1 cellular context compared by ENCODE assay signal in the genomic region with DNA sequence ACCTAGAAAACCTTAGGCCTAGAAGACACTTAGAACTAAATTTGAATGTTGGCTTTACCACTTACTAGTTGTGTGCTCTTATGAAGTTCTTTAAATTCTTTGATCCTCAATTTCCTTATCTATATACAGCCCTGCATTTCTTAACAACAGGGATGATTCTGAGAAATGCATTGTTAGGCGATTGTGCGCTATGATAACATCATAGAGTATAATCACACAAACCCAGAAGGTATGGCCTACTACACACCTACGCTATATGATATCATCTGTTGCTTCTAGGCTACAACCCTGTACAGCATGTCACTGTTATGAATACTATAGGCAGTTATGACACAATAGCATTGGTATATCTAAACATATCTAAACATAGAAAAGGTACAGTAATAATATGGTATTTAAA.
TF ChIP-seq lines count a peak whose summit lies in the region.

No MANE protein-coding gene starts in this region.

TF ChIP-seq in K562, 482 proteins besides CTCF, POLR2A, EP300 and RAD21 (continued from another document and continues in another):
- TF ChIP-seq ZBTB11 (CRISPR knock-in tag; IDR thresholded peaks at IDR 0.05), result 0 out of 6 replicates have a peak, but pooled peaks of 1 of the 3 experiments have one; percentile 36
- TF ChIP-seq KDM1A (IDR thresholded peaks at IDR 0.05), result 0 out of 4 replicates have a peak, but pooled peaks of 1 of the 2 experiments have one; percentile 18
- TF ChIP-seq TCF3 (CRISPR knock-in tag; IDR thresholded peaks at IDR 0.05), result peak; percentile 66
- TF ChIP-seq TEAD4 (IDR thresholded peaks at IDR 0.05; ENCODE audit: low read length), result peak; percentile 92
- TF ChIP-seq TEAD4 (CRISPR knock-in tag; IDR thresholded peaks at IDR 0.05; ENCODE audit: borderline replicate concordance), result no peak
- peak; percentile 79 for TF ChIP-seq ZEB2 (IDR thresholded peaks at IDR 0.05)
- 0 out of 2 replicates have a peak, but pooled peaks have one; percentile 52 for TF ChIP-seq ARID3A (IDR thresholded peaks at IDR 0.05; ENCODE audit: borderline replicate concordance, low read depth, low read length)
- TF ChIP-seq CEBPB (tag; IDR thresholded peaks at IDR 0.05), result 0 out of 2 replicates have a peak, but pooled peaks have one; percentile 37
- TF ChIP-seq STAT5A (IDR thresholded peaks at IDR 0.05; ENCODE audit: borderline replicate concordance, low read length), result peak; percentile 78
- TF ChIP-seq MYNN (IDR thresholded peaks at IDR 0.05), result no peak
- TF ChIP-seq MYNN (CRISPR knock-in tag; IDR thresholded peaks at IDR 0.05), result no peak
- no peak for TF ChIP-seq ZNF444 (CRISPR knock-in tag; IDR thresholded peaks at IDR 0.05)
- no peak for TF ChIP-seq MYBL2 (IDR thresholded peaks at IDR 0.05; ENCODE audit: low read depth)
- no peak for TF ChIP-seq MYBL2 (CRISPR knock-in tag; IDR thresholded peaks at IDR 0.05; ENCODE audit: borderline replicate concordance)
- peak; percentile 97 for TF ChIP-seq SOX6 (IDR thresholded peaks at IDR 0.05)
- TF ChIP-seq, protein P1, sequence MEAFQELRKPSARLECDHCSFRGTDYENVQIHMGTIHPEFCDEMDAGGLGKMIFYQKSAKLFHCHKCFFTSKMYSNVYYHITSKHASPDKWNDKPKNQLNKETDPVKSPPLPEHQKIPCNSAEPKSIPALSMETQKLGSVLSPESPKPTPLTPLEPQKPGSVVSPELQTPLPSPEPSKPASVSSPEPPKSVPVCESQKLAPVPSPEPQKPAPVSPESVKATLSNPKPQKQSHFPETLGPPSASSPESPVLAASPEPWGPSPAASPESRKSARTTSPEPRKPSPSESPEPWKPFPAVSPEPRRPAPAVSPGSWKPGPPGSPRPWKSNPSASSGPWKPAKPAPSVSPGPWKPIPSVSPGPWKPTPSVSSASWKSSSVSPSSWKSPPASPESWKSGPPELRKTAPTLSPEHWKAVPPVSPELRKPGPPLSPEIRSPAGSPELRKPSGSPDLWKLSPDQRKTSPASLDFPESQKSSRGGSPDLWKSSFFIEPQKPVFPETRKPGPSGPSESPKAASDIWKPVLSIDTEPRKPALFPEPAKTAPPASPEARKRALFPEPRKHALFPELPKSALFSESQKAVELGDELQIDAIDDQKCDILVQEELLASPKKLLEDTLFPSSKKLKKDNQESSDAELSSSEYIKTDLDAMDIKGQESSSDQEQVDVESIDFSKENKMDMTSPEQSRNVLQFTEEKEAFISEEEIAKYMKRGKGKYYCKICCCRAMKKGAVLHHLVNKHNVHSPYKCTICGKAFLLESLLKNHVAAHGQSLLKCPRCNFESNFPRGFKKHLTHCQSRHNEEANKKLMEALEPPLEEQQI (IDR thresholded peaks at IDR 0.05), result 0 out of 2 replicates have a peak, but pooled peaks have one; percentile 47
- TF ChIP-seq ATF7 (IDR thresholded peaks at IDR 0.05), result peak; percentile 20; the same call in 1 of the 2 replicates
- peak; percentile 68 for TF ChIP-seq NCOR1 (IDR thresholded peaks at IDR 0.05)
- peak; percentile 25; the same call in 1 of the 2 replicates for TF ChIP-seq CTBP1 (IDR thresholded peaks at IDR 0.05; ENCODE audit: borderline replicate concordance)
- peak; percentile 87 for TF ChIP-seq EGR1 (conservative IDR thresholded peaks at IDR 0.05)
- no peak for TF ChIP-seq SMC3 (conservative IDR thresholded peaks at IDR 0.05; ENCODE audit: insufficient read depth, low read depth, low read length)
- TF ChIP-seq GATAD2B (IDR thresholded peaks at IDR 0.05; ENCODE audit: borderline replicate concordance), result peak; percentile 74
- peak; percentile 32; the same call in 1 of the 2 replicates for TF ChIP-seq FOXM1 (IDR thresholded peaks at IDR 0.05; ENCODE audit: low read depth)
- no peak for TF ChIP-seq FOXM1 (CRISPR knock-in tag; IDR thresholded peaks at IDR 0.05; ENCODE audit: low read depth)
- peak; percentile 80 for TF ChIP-seq CBFA2T2 (conservative IDR thresholded peaks at IDR 0.05)
- no peak for TF ChIP-seq ESRRB (CRISPR knock-in tag; IDR thresholded peaks at IDR 0.05; ENCODE audit: borderline replicate concordance)
- TF ChIP-seq HMBOX1 (IDR thresholded peaks at IDR 0.05), result peak; percentile 76; the same call in 1 of the 2 replicates
- peak; percentile 59; the same call in 1 of the 2 replicates for TF ChIP-seq JUND (IDR thresholded peaks at IDR 0.05; ENCODE audit: borderline replicate concordance, low read depth, low read length)
- TF ChIP-seq JUND (tag; IDR thresholded peaks at IDR 0.05; ENCODE audit: borderline replicate concordance, low read depth, low read length), result peak; percentile 36; the same call in 1 of the 3 replicates
- peak; percentile 89 for TF ChIP-seq CBFA2T3 (IDR thresholded peaks at IDR 0.05)
- TF ChIP-seq, protein P2, sequence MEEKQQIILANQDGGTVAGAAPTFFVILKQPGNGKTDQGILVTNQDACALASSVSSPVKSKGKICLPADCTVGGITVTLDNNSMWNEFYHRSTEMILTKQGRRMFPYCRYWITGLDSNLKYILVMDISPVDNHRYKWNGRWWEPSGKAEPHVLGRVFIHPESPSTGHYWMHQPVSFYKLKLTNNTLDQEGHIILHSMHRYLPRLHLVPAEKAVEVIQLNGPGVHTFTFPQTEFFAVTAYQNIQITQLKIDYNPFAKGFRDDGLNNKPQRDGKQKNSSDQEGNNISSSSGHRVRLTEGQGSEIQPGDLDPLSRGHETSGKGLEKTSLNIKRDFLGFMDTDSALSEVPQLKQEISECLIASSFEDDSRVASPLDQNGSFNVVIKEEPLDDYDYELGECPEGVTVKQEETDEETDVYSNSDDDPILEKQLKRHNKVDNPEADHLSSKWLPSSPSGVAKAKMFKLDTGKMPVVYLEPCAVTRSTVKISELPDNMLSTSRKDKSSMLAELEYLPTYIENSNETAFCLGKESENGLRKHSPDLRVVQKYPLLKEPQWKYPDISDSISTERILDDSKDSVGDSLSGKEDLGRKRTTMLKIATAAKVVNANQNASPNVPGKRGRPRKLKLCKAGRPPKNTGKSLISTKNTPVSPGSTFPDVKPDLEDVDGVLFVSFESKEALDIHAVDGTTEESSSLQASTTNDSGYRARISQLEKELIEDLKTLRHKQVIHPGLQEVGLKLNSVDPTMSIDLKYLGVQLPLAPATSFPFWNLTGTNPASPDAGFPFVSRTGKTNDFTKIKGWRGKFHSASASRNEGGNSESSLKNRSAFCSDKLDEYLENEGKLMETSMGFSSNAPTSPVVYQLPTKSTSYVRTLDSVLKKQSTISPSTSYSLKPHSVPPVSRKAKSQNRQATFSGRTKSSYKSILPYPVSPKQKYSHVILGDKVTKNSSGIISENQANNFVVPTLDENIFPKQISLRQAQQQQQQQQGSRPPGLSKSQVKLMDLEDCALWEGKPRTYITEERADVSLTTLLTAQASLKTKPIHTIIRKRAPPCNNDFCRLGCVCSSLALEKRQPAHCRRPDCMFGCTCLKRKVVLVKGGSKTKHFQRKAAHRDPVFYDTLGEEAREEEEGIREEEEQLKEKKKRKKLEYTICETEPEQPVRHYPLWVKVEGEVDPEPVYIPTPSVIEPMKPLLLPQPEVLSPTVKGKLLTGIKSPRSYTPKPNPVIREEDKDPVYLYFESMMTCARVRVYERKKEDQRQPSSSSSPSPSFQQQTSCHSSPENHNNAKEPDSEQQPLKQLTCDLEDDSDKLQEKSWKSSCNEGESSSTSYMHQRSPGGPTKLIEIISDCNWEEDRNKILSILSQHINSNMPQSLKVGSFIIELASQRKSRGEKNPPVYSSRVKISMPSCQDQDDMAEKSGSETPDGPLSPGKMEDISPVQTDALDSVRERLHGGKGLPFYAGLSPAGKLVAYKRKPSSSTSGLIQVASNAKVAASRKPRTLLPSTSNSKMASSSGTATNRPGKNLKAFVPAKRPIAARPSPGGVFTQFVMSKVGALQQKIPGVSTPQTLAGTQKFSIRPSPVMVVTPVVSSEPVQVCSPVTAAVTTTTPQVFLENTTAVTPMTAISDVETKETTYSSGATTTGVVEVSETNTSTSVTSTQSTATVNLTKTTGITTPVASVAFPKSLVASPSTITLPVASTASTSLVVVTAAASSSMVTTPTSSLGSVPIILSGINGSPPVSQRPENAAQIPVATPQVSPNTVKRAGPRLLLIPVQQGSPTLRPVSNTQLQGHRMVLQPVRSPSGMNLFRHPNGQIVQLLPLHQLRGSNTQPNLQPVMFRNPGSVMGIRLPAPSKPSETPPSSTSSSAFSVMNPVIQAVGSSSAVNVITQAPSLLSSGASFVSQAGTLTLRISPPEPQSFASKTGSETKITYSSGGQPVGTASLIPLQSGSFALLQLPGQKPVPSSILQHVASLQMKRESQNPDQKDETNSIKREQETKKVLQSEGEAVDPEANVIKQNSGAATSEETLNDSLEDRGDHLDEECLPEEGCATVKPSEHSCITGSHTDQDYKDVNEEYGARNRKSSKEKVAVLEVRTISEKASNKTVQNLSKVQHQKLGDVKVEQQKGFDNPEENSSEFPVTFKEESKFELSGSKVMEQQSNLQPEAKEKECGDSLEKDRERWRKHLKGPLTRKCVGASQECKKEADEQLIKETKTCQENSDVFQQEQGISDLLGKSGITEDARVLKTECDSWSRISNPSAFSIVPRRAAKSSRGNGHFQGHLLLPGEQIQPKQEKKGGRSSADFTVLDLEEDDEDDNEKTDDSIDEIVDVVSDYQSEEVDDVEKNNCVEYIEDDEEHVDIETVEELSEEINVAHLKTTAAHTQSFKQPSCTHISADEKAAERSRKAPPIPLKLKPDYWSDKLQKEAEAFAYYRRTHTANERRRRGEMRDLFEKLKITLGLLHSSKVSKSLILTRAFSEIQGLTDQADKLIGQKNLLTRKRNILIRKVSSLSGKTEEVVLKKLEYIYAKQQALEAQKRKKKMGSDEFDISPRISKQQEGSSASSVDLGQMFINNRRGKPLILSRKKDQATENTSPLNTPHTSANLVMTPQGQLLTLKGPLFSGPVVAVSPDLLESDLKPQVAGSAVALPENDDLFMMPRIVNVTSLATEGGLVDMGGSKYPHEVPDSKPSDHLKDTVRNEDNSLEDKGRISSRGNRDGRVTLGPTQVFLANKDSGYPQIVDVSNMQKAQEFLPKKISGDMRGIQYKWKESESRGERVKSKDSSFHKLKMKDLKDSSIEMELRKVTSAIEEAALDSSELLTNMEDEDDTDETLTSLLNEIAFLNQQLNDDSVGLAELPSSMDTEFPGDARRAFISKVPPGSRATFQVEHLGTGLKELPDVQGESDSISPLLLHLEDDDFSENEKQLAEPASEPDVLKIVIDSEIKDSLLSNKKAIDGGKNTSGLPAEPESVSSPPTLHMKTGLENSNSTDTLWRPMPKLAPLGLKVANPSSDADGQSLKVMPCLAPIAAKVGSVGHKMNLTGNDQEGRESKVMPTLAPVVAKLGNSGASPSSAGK (IDR thresholded peaks at IDR 0.05), result 0 out of 2 replicates have a peak, but pooled peaks have one; percentile 8
- no peak for TF ChIP-seq ZNF174 (CRISPR knock-in tag; IDR thresholded peaks at IDR 0.05)
- TF ChIP-seq ZNF146 (CRISPR knock-in tag; IDR thresholded peaks at IDR 0.05; ENCODE audit: unreplicated experiment), result no peak
- peak; percentile 82 for TF ChIP-seq ARID1B (IDR thresholded peaks at IDR 0.05)
- TF ChIP-seq HLTF (IDR thresholded peaks at IDR 0.05), result no peak
- TF ChIP-seq HDAC1 (IDR thresholded peaks at IDR 0.05), result 0 out of 4 replicates have a peak, but pooled peaks of 1 of the 2 experiments have one; percentile 28
- TF ChIP-seq ZFX (CRISPR knock-in tag; IDR thresholded peaks at IDR 0.05), result 0 out of 2 replicates have a peak, but pooled peaks have one; percentile 24
- no peak for TF ChIP-seq ATF1 (CRISPR knock-in tag; IDR thresholded peaks at IDR 0.05)
- 0 out of 2 replicates have a peak, but pooled peaks have one; percentile 23 for TF ChIP-seq ATF1 (tag; IDR thresholded peaks at IDR 0.05)
